In the genomic region with DNA sequence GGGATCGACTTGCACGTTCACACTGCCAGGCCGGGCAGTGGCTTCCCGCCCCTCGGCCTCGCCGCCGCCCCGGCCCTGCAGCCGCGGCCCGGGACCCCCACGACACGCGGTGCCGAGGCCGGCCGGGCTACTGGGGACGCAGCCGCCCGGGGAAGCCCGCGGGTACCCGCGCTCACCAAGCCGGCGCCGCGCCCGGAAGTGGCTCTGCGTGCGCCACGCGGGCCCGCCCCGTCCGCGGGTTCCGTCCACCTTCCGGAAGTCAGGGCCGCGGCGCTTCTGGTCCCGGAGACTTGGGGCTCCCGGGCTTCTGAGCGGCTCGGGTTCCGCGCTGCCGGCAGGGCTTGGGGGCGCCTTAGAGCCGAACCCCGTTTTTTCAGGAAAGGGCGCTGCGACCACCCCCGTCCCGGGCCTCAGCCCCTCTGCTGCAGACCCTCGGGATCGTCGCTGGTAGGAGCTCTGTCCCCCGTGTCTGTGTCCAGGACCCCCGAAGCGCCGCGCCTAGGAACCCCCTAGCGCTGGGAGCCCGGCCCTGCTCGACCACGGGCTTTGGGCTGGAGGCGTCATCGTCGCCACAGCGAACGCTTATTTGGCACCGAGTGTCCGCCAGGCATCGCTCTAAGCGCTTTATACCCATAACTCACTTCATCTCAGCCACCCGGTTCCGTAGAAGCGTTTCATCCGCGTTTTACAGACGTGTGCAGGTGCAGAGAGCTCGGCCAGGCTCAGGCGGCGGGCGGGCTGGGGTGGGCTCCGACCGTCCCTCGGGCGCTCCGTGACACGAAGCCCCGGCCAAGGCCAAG, we compare ENCODE assay signal across 8 cellular contexts. TPM values are rescaled to one million over a fixed set of nuclear protein-coding genes. Genes with fewer than 3 reads are reported as not detected.
DNase-seq lines count a peak whose midpoint lies in the region; ATAC-seq and TF ChIP-seq lines count a peak whose summit lies in the region.

Gene PSMG3 (minus strand): TSS at position 200 of the 800 bp plus-strand sequence. CDS start 693 bp downstream, outside the sequence.

- peaks cover 15% of the 10 kb centered on the region for H3K79me2 ChIP-seq in Karpas-422 (ENCODE audit: low read length)

- H3K4me3 Mint-ChIP-seq in activated T-helper 2 cell treated with anti-CD3 and anti-CD28 coated beads, Interferon-gamma antibody, Interleukin-2, Interleukin-4, amounts not matched to agents 10 μg/mL and 5 μg/mL and 100 μg/mL, durations not matched to agents 14 hours and 24 hours and 36 hours (ENCODE audit: low read depth), result peak within 1 kb of the TSS; percentile 89
- peak within 1 kb of the TSS; percentile 90 for H3K4me3 Mint-ChIP-seq in nephron progenitor cell
- peak within 1 kb of the TSS; percentile 95 for H3K4me3 Mint-ChIP-seq in stimulated activated naive CD8-positive, alpha-beta T cell treated with anti-CD3 and anti-CD28 coated beads, Interleukin-15, Interleukin-2, amounts not matched to agents 100 ng/mL and 50 ng/mL, for 24 hours

- peaks cover 25% of the 10 kb centered on the region for H3K4me1 Mint-ChIP-seq in activated T-helper 2 cell treated with anti-CD3 and anti-CD28 coated beads, Interferon-gamma antibody, Interleukin-2, Interleukin-4, amounts not matched to agents 10 μg/mL and 5 μg/mL and 100 μg/mL, durations not matched to agents 14 hours and 24 hours and 36 hours (ENCODE audit: low read depth)
- peaks cover 53% of the 10 kb centered on the region for H3K4me1 Mint-ChIP-seq in nephron progenitor cell
- H3K4me1 Mint-ChIP-seq in stimulated activated naive CD8-positive, alpha-beta T cell treated with anti-CD3 and anti-CD28 coated beads, Interleukin-15, Interleukin-2, amounts not matched to agents 100 ng/mL and 50 ng/mL, for 24 hours (ENCODE audit: low read depth), result peaks cover 45% of the 10 kb centered on the region

- H3K4me1 ChIP-seq in Karpas-422 (ENCODE audit: low read length) (peaks cover 18% of the 10 kb centered on the region), RWPE2 (ENCODE audit: insufficient read depth, poor library complexity, severe bottlenecking) (peaks cover 29% of the 10 kb centered on the region)

- H3K4me3 ChIP-seq in Karpas-422 (ENCODE audit: low read length) (peak within 1 kb of the TSS; percentile 99), RWPE2 (ENCODE audit: severe bottlenecking) (peak within 1 kb of the TSS; percentile 79), fibroblast of pulmonary artery (replicated peaks; ENCODE audit: low read depth, low read length) (peak within 1 kb of the TSS; percentile 88)

- no peaks in the 10 kb centered on the region for H4K20me1 ChIP-seq in Karpas-422 (ENCODE audit: insufficient read depth, low read depth, low read length)

- H3K27me3 Mint-ChIP-seq in activated T-helper 2 cell treated with anti-CD3 and anti-CD28 coated beads, Interferon-gamma antibody, Interleukin-2, Interleukin-4, amounts not matched to agents 10 μg/mL and 5 μg/mL and 100 μg/mL, durations not matched to agents 14 hours and 24 hours and 36 hours (ENCODE audit: low read depth), result no peaks in the 10 kb centered on the region
- H3K27me3 Mint-ChIP-seq in nephron progenitor cell (ENCODE audit: low read depth, poor library complexity), result peaks cover 3% of the 10 kb centered on the region
- no peaks in the 10 kb centered on the region for H3K27me3 Mint-ChIP-seq in stimulated activated naive CD8-positive, alpha-beta T cell treated with anti-CD3 and anti-CD28 coated beads, Interleukin-15, Interleukin-2, amounts not matched to agents 100 ng/mL and 50 ng/mL, for 24 hours

- intact Hi-C loops in activated T-helper 2 cell treated with anti-CD3 and anti-CD28 coated beads, Interferon-gamma antibody, Interleukin-2, Interleukin-4, amounts not matched to agents 10 μg/mL and 5 μg/mL and 100 μg/mL, durations not matched to agents 14 hours and 24 hours and 36 hours (cut with micrococcal nuclease), result loop anchor here (1.0 to 10.0 kb wide), 4 partner anchors 37 to 835 kb away; partner anchors contain the start of genes CHST12, INTS1, MRM2 and NUDT1

- H3K36me3 Mint-ChIP-seq in activated T-helper 2 cell treated with anti-CD3 and anti-CD28 coated beads, Interferon-gamma antibody, Interleukin-2, Interleukin-4, amounts not matched to agents 10 μg/mL and 5 μg/mL and 100 μg/mL, durations not matched to agents 14 hours and 24 hours and 36 hours (ENCODE audit: low read depth), result peaks cover 29% of the 10 kb centered on the region
- peaks cover 16% of the 10 kb centered on the region for H3K36me3 Mint-ChIP-seq in nephron progenitor cell (ENCODE audit: low read depth)
- H3K36me3 Mint-ChIP-seq in stimulated activated naive CD8-positive, alpha-beta T cell treated with anti-CD3 and anti-CD28 coated beads, Interleukin-15, Interleukin-2, amounts not matched to agents 100 ng/mL and 50 ng/mL, for 24 hours (ENCODE audit: low read depth), result peaks cover 28% of the 10 kb centered on the region

- peak within 1 kb of the TSS; percentile 99 for H2AFZ ChIP-seq in Karpas-422 (ENCODE audit: low read length)

- H3K4me2 ChIP-seq in Karpas-422 (ENCODE audit: low read depth, low read length, poor library complexity, severe bottlenecking), result peak within 1 kb of the TSS; percentile 77

- TF ChIP-seq CTCF in RWPE2 (IDR thresholded peaks at IDR 0.05; ENCODE audit: poor library complexity, severe bottlenecking) (no peak), fibroblast of pulmonary artery (IDR thresholded peaks at IDR 0.05; ENCODE audit: low read length, missing control alignments) (peak; percentile 26), nephron progenitor cell (IDR thresholded peaks at IDR 0.05) (peak; percentile 16)

- H3K27ac ChIP-seq in Karpas-422 (ENCODE audit: low read length) (peak within 1 kb of the TSS; percentile 78), RWPE2 (ENCODE audit: poor library complexity, severe bottlenecking) (peak within 1 kb of the TSS; percentile 78)

- no peaks in the 10 kb centered on the region for H3K9me3 Mint-ChIP-seq in activated T-helper 2 cell treated with anti-CD3 and anti-CD28 coated beads, Interferon-gamma antibody, Interleukin-2, Interleukin-4, amounts not matched to agents 10 μg/mL and 5 μg/mL and 100 μg/mL, durations not matched to agents 14 hours and 24 hours and 36 hours
- no peaks in the 10 kb centered on the region for H3K9me3 Mint-ChIP-seq in nephron progenitor cell
- no peaks in the 10 kb centered on the region for H3K9me3 Mint-ChIP-seq in stimulated activated naive CD8-positive, alpha-beta T cell treated with anti-CD3 and anti-CD28 coated beads, Interleukin-15, Interleukin-2, amounts not matched to agents 100 ng/mL and 50 ng/mL, for 24 hours

- H3K9ac ChIP-seq in Karpas-422 (ENCODE audit: low read length), result peak within 1 kb of the TSS; percentile 97

- peak; percentile 87 for DNase-seq in EH (ENCODE audit: low read depth)
- peak; percentile 97 for DNase-seq in Karpas-422
- DNase-seq in RWPE2 (ENCODE audit: low spot score), result no peak
- DNase-seq in activated T-helper 2 cell treated with anti-CD3 and anti-CD28 coated beads, Interferon-gamma antibody, Interleukin-2, Interleukin-4, amounts not matched to agents 10 μg/mL and 5 μg/mL and 100 μg/mL, durations not matched to agents 14 hours and 24 hours and 36 hours (ENCODE audit: low spot score), result peak; percentile 84
- peak; percentile 91 for DNase-seq in fibroblast of pulmonary artery (ENCODE audit: low read depth)
- DNase-seq in nephron progenitor cell, result peak; percentile 85

- H3K9me2 ChIP-seq in Karpas-422 (replicated peaks; ENCODE audit: insufficient read depth, low read length), result no peaks in the 10 kb centered on the region

- H3K27ac Mint-ChIP-seq in activated T-helper 2 cell treated with anti-CD3 and anti-CD28 coated beads, Interferon-gamma antibody, Interleukin-2, Interleukin-4, amounts not matched to agents 10 μg/mL and 5 μg/mL and 100 μg/mL, durations not matched to agents 14 hours and 24 hours and 36 hours, result peak within 1 kb of the TSS; percentile 88
- peak within 1 kb of the TSS; percentile 81 for H3K27ac Mint-ChIP-seq in nephron progenitor cell
- peak within 1 kb of the TSS; percentile 97 for H3K27ac Mint-ChIP-seq in stimulated activated naive CD8-positive, alpha-beta T cell treated with anti-CD3 and anti-CD28 coated beads, Interleukin-15, Interleukin-2, amounts not matched to agents 100 ng/mL and 50 ng/mL, for 24 hours

- peak; percentile 89 for ATAC-seq in GM21825 (IDR thresholded peaks at IDR 0.05; ENCODE audit: unreplicated experiment)
- ATAC-seq in RWPE2 (ENCODE audit: low read depth), result peak; percentile 85

- H3K27me3 ChIP-seq in Karpas-422 (ENCODE audit: low read length) (no peaks in the 10 kb centered on the region), RWPE2 (ENCODE audit: insufficient read depth, poor library complexity, severe bottlenecking) (no peaks in the 10 kb centered on the region)

- H3K9me3 ChIP-seq in Karpas-422 (ENCODE audit: low read length) (no peaks in the 10 kb centered on the region), RWPE2 (ENCODE audit: severe bottlenecking) (no peaks in the 10 kb centered on the region)

- H3K36me3 ChIP-seq in Karpas-422 (ENCODE audit: insufficient read depth, low read length), result no peaks in the 10 kb centered on the region
- peaks cover 23% of the 10 kb centered on the region for H3K36me3 ChIP-seq in RWPE2 (ENCODE audit: low read depth)

RNA-seq across cellular contexts. Expression of gene PSMG3, which starts in this region (rescaled TPM):
- 29.9 and 70.4 TPM in 2 replicates for total RNA-seq in Karpas-422 (2014; rRNA removed; shearing (Covaris generic); ENCODE audit: low replicate concordance)
- total RNA-seq in activated T-helper 2 cell treated with anti-CD3 and anti-CD28 coated beads, Interferon-gamma antibody, Interleukin-2, Interleukin-4, amounts not matched to agents 10 μg/mL and 5 μg/mL and 100 μg/mL, durations not matched to agents 14 hours and 24 hours and 36 hours, result 44.5 and 45.9 TPM in 2 replicates
